Comparison of ENCODE assay signal across 2 cellular contexts in genomic region chr11:100727410-100727809, GRCh38.
A peak's percentile ranks its signal among the peaks of the same experiment; 100 is the strongest.
TF ChIP-seq lines count a peak whose summit lies in the region.

No MANE protein-coding gene starts in this region.

TF ChIP-seq in liver, 16 proteins besides CTCF, POLR2A, EP300 and RAD21:
- TF ChIP-seq SP1 (IDR thresholded peaks at IDR 0.05) (no peak), NR2F2 (IDR thresholded peaks at IDR 0.05) (peak; percentile 76)

TF ChIP-seq in HepG2, 621 proteins besides CTCF, POLR2A, EP300 and RAD21:
- no peak for TF ChIP-seq MAFK (conservative IDR thresholded peaks at IDR 0.05 in 1 of 2, IDR thresholded peaks at IDR 0.05 in 1 of 2; ENCODE audit: low read length in 2 of 2)
- TF ChIP-seq ERF (CRISPR knock-in tag; IDR thresholded peaks at IDR 0.05), result no peak
- no peak for TF ChIP-seq MEIS1 (CRISPR knock-in tag; IDR thresholded peaks at IDR 0.05; ENCODE audit: borderline replicate concordance)
